14 cellular contexts compared by ENCODE assay signal in genomic region chr7:140262242-140262903, GRCh38.
DNase-seq lines count a peak whose midpoint lies in the region; ATAC-seq and TF ChIP-seq lines count a peak whose summit lies in the region.
"Had no signal": no experiment of that assay in that cellular context is flagged by ENCODE, and none has a peak within 500 bp of the region (broad histone marks: within the 10 kb centered on the region; RNA-seq: fewer than 3 reads in every experiment).

No MANE protein-coding gene starts in this region.

- CTCF ChIA-PET in CD4-positive, alpha-beta T cell (lab: Charles Lee): interaction anchor here (1.6 kb wide), 1 partner anchor 8 kb away, joined by 4 read pairs; no protein-coding TSS in a partner anchor
- CTCF ChIA-PET in WTC11 (lab: Charles Lee): no interaction called here

- no peaks in the 10 kb centered on the region for H3K9me3 ChIP-seq in CD4-positive, alpha-beta T cell (ENCODE audit: control insufficient read depth, low read length)
- H3K9me3 ChIP-seq: left lung, SK-N-SH, upper lobe of right lung had no signal

- DNase-seq in activated T-cell treated with anti-CD3 and anti-CD28 coated beads, Interleukin-2, amount 50 U/mL, for 24 hours: no peak
- no peak for DNase-seq in activated T-cell treated with anti-CD3 and anti-CD28 coated beads, Interleukin-2, amount 50 U/mL, for 48 hours
- DNase-seq in CD4-positive, alpha-beta T cell: peak in 1 of 10 experiments; percentile 28
- DNase-seq in WTC11 (ENCODE audit: low spot score) (no peak), NCI-H2081 (lab: John Stamatoyannopoulos, UW) (no peak)
- no peak for DNase-seq in effector memory CD8-positive, alpha-beta T cell
- DNase-seq: effector CD4-positive, alpha-beta T cell; GM23248; left lung; retina; SK-N-SH; upper lobe of right lung had no signal

- H3K9me3 Mint-ChIP-seq in activated T-cell treated with anti-CD3 and anti-CD28 coated beads, Interleukin-2, amount 50 U/mL, for 24 hours: peaks cover 2% of the 10 kb centered on the region
- H3K9me3 Mint-ChIP-seq in CD4-positive, alpha-beta T cell: peaks cover 2% of the 10 kb centered on the region
- H3K9me3 Mint-ChIP-seq in WTC11: peaks cover 9% of the 10 kb centered on the region
- peaks cover 0 to under 1% of the 10 kb centered on the region in 2 donors for H3K9me3 Mint-ChIP-seq in effector memory CD8-positive, alpha-beta T cell

- H3K36me3 Mint-ChIP-seq in activated T-cell treated with anti-CD3 and anti-CD28 coated beads, Interleukin-2, amount 50 U/mL, for 24 hours (ENCODE audit: low read depth): no peaks in the 10 kb centered on the region
- no peaks in the 10 kb centered on the region for H3K36me3 Mint-ChIP-seq in CD4-positive, alpha-beta T cell (ENCODE audit: low read depth)
- peaks cover 2% of the 10 kb centered on the region for H3K36me3 Mint-ChIP-seq in WTC11
- H3K36me3 Mint-ChIP-seq in effector memory CD8-positive, alpha-beta T cell (ENCODE audit: insufficient read depth): no peaks in the 10 kb centered on the region

- POLR2A ChIA-PET in CD4-positive, alpha-beta T cell (lab: Charles Lee): interaction anchor here (0.7 to 4.9 kb wide), 10 partner anchors 9 to 100 kb away, joined by 3 to 62 read pairs (median 4); partner anchors contain the start of gene KDM7A
- POLR2A ChIA-PET in WTC11 (lab: Charles Lee): no interaction called here

- no peak overlapping the region for H3K27ac ChIP-seq in CD4-positive, alpha-beta T cell (ENCODE audit: low read depth, low read length)
- H3K27ac ChIP-seq: GM23248, upper lobe of right lung had no signal

- H3K4me3 Mint-ChIP-seq in activated T-cell treated with anti-CD3 and anti-CD28 coated beads, Interleukin-2, amount 50 U/mL, for 24 hours: peak overlapping the region; percentile 2
- H3K4me3 Mint-ChIP-seq in CD4-positive, alpha-beta T cell: peak overlapping the region; percentile 54
- no peak overlapping the region for H3K4me3 Mint-ChIP-seq in WTC11
- peak overlapping the region; percentile 22 to 44 for H3K4me3 Mint-ChIP-seq in effector memory CD8-positive, alpha-beta T cell

- intact Hi-C loops in CD4-positive, alpha-beta T cell (cut with DNase I, micrococcal nuclease): loop anchor here in 1 of 2 experiments (2.0 kb wide), 1 partner anchor 32 kb away; no protein-coding TSS in a partner anchor

- no peak for TF ChIP-seq CTCF in CD4-positive, alpha-beta T cell (IDR thresholded peaks at IDR 0.05)
- TF ChIP-seq CTCF in WTC11 (IDR thresholded peaks at IDR 0.05): no peak

- H3K27me3 ChIP-seq in CD4-positive, alpha-beta T cell (ENCODE audit: control insufficient read depth, insufficient read depth, low read length): no peaks in the 10 kb centered on the region
- H3K27me3 ChIP-seq: upper lobe of right lung had no signal

- H3K27me3 Mint-ChIP-seq in activated T-cell treated with anti-CD3 and anti-CD28 coated beads, Interleukin-2, amount 50 U/mL, for 24 hours: no peaks in the 10 kb centered on the region
- no peaks in the 10 kb centered on the region for H3K27me3 Mint-ChIP-seq in CD4-positive, alpha-beta T cell
- no peaks in the 10 kb centered on the region; the same call in 1 of the 2 replicates for H3K27me3 Mint-ChIP-seq in WTC11 (ENCODE audit: low read depth)
- no peaks in the 10 kb centered on the region for H3K27me3 Mint-ChIP-seq in effector memory CD8-positive, alpha-beta T cell

- peaks cover 39% of the 10 kb centered on the region for H3K4me1 Mint-ChIP-seq in activated T-cell treated with anti-CD3 and anti-CD28 coated beads, Interleukin-2, amount 50 U/mL, for 24 hours (ENCODE audit: low read depth)
- H3K4me1 Mint-ChIP-seq in CD4-positive, alpha-beta T cell (ENCODE audit: low read depth): peaks cover 47% of the 10 kb centered on the region
- no peaks in the 10 kb centered on the region for H3K4me1 Mint-ChIP-seq in WTC11
- H3K4me1 Mint-ChIP-seq in effector memory CD8-positive, alpha-beta T cell (ENCODE audit: low read depth in 2 of 2): peaks cover 14 to 24% of the 10 kb centered on the region in 2 donors

- no peak for ATAC-seq in CD4-positive, alpha-beta T cell (ENCODE audit: poor library complexity)
- no peak for ATAC-seq in WTC11
- ATAC-seq in effector memory CD8-positive, alpha-beta T cell (replicated peaks): peak; percentile 49
- ATAC-seq in GM18519 (IDR thresholded peaks at IDR 0.05; ENCODE audit: low FRiP score, unreplicated experiment): no peak
- ATAC-seq in GM21619 (IDR thresholded peaks at IDR 0.05; ENCODE audit: unreplicated experiment): no peak
- ATAC-seq: left lung, upper lobe of right lung had no signal

- peak overlapping the region; percentile 20 for H3K27ac Mint-ChIP-seq in activated T-cell treated with anti-CD3 and anti-CD28 coated beads, Interleukin-2, amount 50 U/mL, for 24 hours
- peak overlapping the region; percentile 84 for H3K27ac Mint-ChIP-seq in CD4-positive, alpha-beta T cell
- no peak overlapping the region for H3K27ac Mint-ChIP-seq in WTC11
- H3K27ac Mint-ChIP-seq in effector memory CD8-positive, alpha-beta T cell: peak overlapping the region; percentile 66 to 89

TF ChIP-seq in WTC11, 78 proteins besides CTCF, POLR2A, EP300 and RAD21:
- TF ChIP-seq PRRX2 (CRISPR knock-in tag; IDR thresholded peaks at IDR 0.05) (no peak), ZNF121 (CRISPR knock-in tag; IDR thresholded peaks at IDR 0.05) (peak; percentile 81; the same call in 1 of the 2 replicates), MYBL2 (CRISPR knock-in tag; IDR thresholded peaks at IDR 0.05) (no peak)
